ENCODE assay signal across 8 cellular contexts in genomic region chr1:110555807-110556470, GRCh38. TPM values are rescaled to one million over a fixed set of nuclear protein-coding genes. Genes with fewer than 3 reads are reported as not detected.
DNase-seq lines count a peak whose midpoint lies in the region; ATAC-seq and TF ChIP-seq lines count a peak whose summit lies in the region.

No MANE protein-coding gene starts in this region.

- H3K9me3 ChIP-seq in SK-N-SH, result no peaks in the 10 kb centered on the region
- H3K9me3 ChIP-seq in left ventricle myocardium inferior (replicated peaks), result no peaks in the 10 kb centered on the region
- H3K9me3 ChIP-seq in CD4-positive, alpha-beta memory T cell (ENCODE audit: control insufficient read depth in 1 of 2, low read length in 2 of 2), result no peaks in the 10 kb centered on the region

- H3K9ac ChIP-seq in SK-N-SH, result no peak overlapping the region

- peak overlapping the region in 4 of 8 donors; percentile 3 to 50 (median 29) for H3K4me3 Mint-ChIP-seq in CD4-positive, alpha-beta memory T cell

- H3K27me3 ChIP-seq in SK-N-SH (ENCODE audit: insufficient read depth) (peaks cover 10% of the 10 kb centered on the region; the same call in 1 of the 2 replicates), left ventricle myocardium inferior (ENCODE audit: low read depth) (peaks cover 92% of the 10 kb centered on the region)
- peaks cover 18% of the 10 kb centered on the region for H3K27me3 ChIP-seq in CD4-positive, alpha-beta memory T cell (ENCODE audit: insufficient read depth, low read length)

- H2AFZ ChIP-seq in SK-N-SH (ENCODE audit: low read depth), result no peak overlapping the region

- peaks cover 0 to 9% of the 10 kb centered on the region in 2 experiments; a peak in 1 of 4 replicates for H3K4me1 ChIP-seq in SK-N-SH (ENCODE audit: control insufficient read depth in 1 of 2, insufficient read depth in 2 of 2, low read depth in 1 of 2, low read length in 1 of 2)
- H3K4me1 ChIP-seq in left ventricle myocardium inferior, result peaks cover 22% of the 10 kb centered on the region
- H3K4me1 ChIP-seq in CD4-positive, alpha-beta memory T cell (ENCODE audit: insufficient read depth, low read length), result peaks cover 3% of the 10 kb centered on the region

- intact Hi-C loops in left ventricle myocardium inferior (cut with micrococcal nuclease), result loop anchor here (10.0 kb wide), 1 partner anchor 59 kb away; no protein-coding TSS in a partner anchor
- intact Hi-C loops in CD4-positive, alpha-beta memory T cell (cut with micrococcal nuclease), result loop anchor here (1.0 kb wide), 4 partner anchors 32 to 227 kb away; no protein-coding TSS in a partner anchor

- CTCF ChIA-PET in SK-N-SH (lab: Yijun Ruan, JAX), result interaction anchor here (0.6 to 11.0 kb wide), 40 partner anchors 8 to 274 kb away, joined by 3 to 148 read pairs (median 4); partner anchors contain the start of genes KCNA10 and KCNA2
- CTCF ChIA-PET in CD4-positive, alpha-beta memory T cell (lab: Charles Lee; ENCODE audit: partially characterized antibody), result interaction anchor here (0.6 to 6.9 kb wide), 27 partner anchors 13 to 437 kb away, joined by 3 to 91 read pairs (median 4); partner anchors contain the start of gene KCNA2

- H3K4me2 ChIP-seq in SK-N-SH, result peak overlapping the region; percentile 57

- ATAC-seq in HG02970 (IDR thresholded peaks at IDR 0.05; ENCODE audit: low FRiP score, unreplicated experiment), result no peak

- WGBS in SK-N-SH (ENCODE audit: low lambda C conversion rate), result 38% methylated on average over 5 of the region's 11 CpGs

- no peaks in the 10 kb centered on the region for H3K9me2 ChIP-seq in SK-N-SH

- no peak overlapping the region for H3K27ac ChIP-seq in SK-N-SH (ENCODE audit: low read depth in 2 of 2, low read length in 1 of 2)
- H3K27ac ChIP-seq in left ventricle myocardium inferior (replicated peaks), result peak overlapping the region; percentile 48
- H3K27ac ChIP-seq in CD4-positive, alpha-beta memory T cell (ENCODE audit: low read depth, low read length), result no peak overlapping the region

- peak; percentile 73 for DNase-seq in Daoy (ENCODE audit: low read depth)
- DNase-seq in SK-N-SH, result peak; percentile 67
- DNase-seq in left ventricle myocardium inferior, result peak; percentile 73
- peak; percentile 93 for DNase-seq in putamen (ENCODE audit: low spot score)
- DNase-seq in NCI-H187 treated with DMSO at 0.1 percent for 48 hours (lab: John Stamatoyannopoulos, UW), result no peak
- DNase-seq in A172 (ENCODE audit: low spot score), result no peak
- no peak for DNase-seq in CD4-positive, alpha-beta memory T cell

- H3K36me3 Mint-ChIP-seq in CD4-positive, alpha-beta memory T cell, result no peaks in the 10 kb centered on the region

- peaks cover 30 to 43% of the 10 kb centered on the region in 2 donors for H3K27me3 Mint-ChIP-seq in CD4-positive, alpha-beta memory T cell

- H3K4me3 ChIP-seq in SK-N-SH (ENCODE audit: low read depth in 2 of 2, low read length in 1 of 2) (peak overlapping the region; percentile 42 to 44; a peak in 2 of 4 replicates), left ventricle myocardium inferior (peak overlapping the region; percentile 61)
- H3K4me3 ChIP-seq in CD4-positive, alpha-beta memory T cell (ENCODE audit: low read length in 2 of 2), result no peak overlapping the region

- no peaks in the 10 kb centered on the region for H3F3A ChIP-seq in SK-N-SH (replicated peaks; ENCODE audit: insufficient read depth)

- TF ChIP-seq CTCF in SK-N-SH (IDR thresholded peaks at IDR 0.05) (no peak), left ventricle myocardium inferior (IDR thresholded peaks at IDR 0.05; ENCODE audit: borderline replicate concordance) (no peak)

- H3K27ac Mint-ChIP-seq in CD4-positive, alpha-beta memory T cell, result no peak overlapping the region

- no peak for TF ChIP-seq RAD21 in SK-N-SH (IDR thresholded peaks at IDR 0.05; ENCODE audit: low read length)

- no peaks in the 10 kb centered on the region for H4K20me1 ChIP-seq in SK-N-SH (ENCODE audit: insufficient read depth)

- TF ChIP-seq EP300 in SK-N-SH (IDR thresholded peaks at IDR 0.05; ENCODE audit: borderline replicate concordance in 1 of 2, low read depth in 1 of 2, low read length in 1 of 2), result no peak

- no peaks in the 10 kb centered on the region for H3K79me2 ChIP-seq in SK-N-SH (ENCODE audit: insufficient read depth)

- H3K4me1 Mint-ChIP-seq in CD4-positive, alpha-beta memory T cell, result peaks cover 2 to 9% (median 4%) of the 10 kb centered on the region in 4 donors

- POLR2A ChIA-PET in SK-N-SH (lab: Yijun Ruan, JAX), result no interaction called here
- POLR2A ChIA-PET in CD4-positive, alpha-beta memory T cell (lab: Charles Lee; ENCODE audit: partially characterized antibody), result interaction anchor here (1.0 kb wide), 1 partner anchor 9 kb away, joined by 3 read pairs; no protein-coding TSS in a partner anchor

- no peaks in the 10 kb centered on the region for H3K9me3 Mint-ChIP-seq in CD4-positive, alpha-beta memory T cell

- no peaks in the 10 kb centered on the region for H3K36me3 ChIP-seq in SK-N-SH (replicated peaks in 1 of 2; ENCODE audit: control insufficient read depth in 1 of 2, insufficient read depth in 2 of 2, low read length in 1 of 2)
- no peaks in the 10 kb centered on the region for H3K36me3 ChIP-seq in left ventricle myocardium inferior
- no peaks in the 10 kb centered on the region for H3K36me3 ChIP-seq in CD4-positive, alpha-beta memory T cell (ENCODE audit: insufficient read depth, low read length)

TF ChIP-seq in SK-N-SH, 30 proteins besides CTCF, POLR2A, EP300 and RAD21 (continues in another document):
- no peak for TF ChIP-seq TCF12 (IDR thresholded peaks at IDR 0.05)
- no peak for TF ChIP-seq TEAD4 (IDR thresholded peaks at IDR 0.05; ENCODE audit: borderline replicate concordance, insufficient read depth)
- TF ChIP-seq USF2 (IDR thresholded peaks at IDR 0.05; ENCODE audit: borderline replicate concordance, low read depth, low read length), result no peak
- no peak for TF ChIP-seq RXRA (IDR thresholded peaks at IDR 0.05; ENCODE audit: borderline replicate concordance, low read depth)
- TF ChIP-seq FOXJ3 (CRISPR knock-in tag; IDR thresholded peaks at IDR 0.05), result no peak
- no peak for TF ChIP-seq IRF3 (IDR thresholded peaks at IDR 0.05; ENCODE audit: low read depth, low read length)
- no peak for TF ChIP-seq USF1 (IDR thresholded peaks at IDR 0.05; ENCODE audit: borderline replicate concordance, low read depth)
- TF ChIP-seq TAF1 (IDR thresholded peaks at IDR 0.05; ENCODE audit: borderline replicate concordance, low read depth, low read length), result no peak
- TF ChIP-seq RCOR1 (IDR thresholded peaks at IDR 0.05; ENCODE audit: low read length), result no peak
- no peak for TF ChIP-seq CHD2 (IDR thresholded peaks at IDR 0.05; ENCODE audit: low read length, partially characterized antibody)
- no peak for TF ChIP-seq GATA2 (CRISPR knock-in tag; IDR thresholded peaks at IDR 0.05)
- no peak for TF ChIP-seq GABPA (IDR thresholded peaks at IDR 0.05; ENCODE audit: low read depth)
- no peak for TF ChIP-seq MEF2A (IDR thresholded peaks at IDR 0.05; ENCODE audit: borderline replicate concordance, low read depth)
- TF ChIP-seq NRF1 (IDR thresholded peaks at IDR 0.05; ENCODE audit: low read depth, low read length), result no peak
- TF ChIP-seq NFIC (IDR thresholded peaks at IDR 0.05; ENCODE audit: borderline replicate concordance), result no peak
- no peak for TF ChIP-seq RFX5 (IDR thresholded peaks at IDR 0.05; ENCODE audit: low read length)

RNA-seq across cellular contexts. Expression of gene KCNA10, which starts 37.0 kb away (rescaled TPM):
- total RNA-seq in Daoy (2014; rRNA removed; shearing (Covaris generic)), result not detected in 2 replicates
- not detected in 2 replicates for polyA plus RNA-seq in SK-N-SH (2012; rRNA removed)
- polyA plus RNA-seq in SK-N-SH (2012; cell fraction: cytosol; rRNA removed), result not detected in 2 replicates
- polyA plus RNA-seq in SK-N-SH (2012; cell fraction: nucleus; rRNA removed), result not detected in 2 replicates
- total RNA-seq in left ventricle myocardium inferior, result not detected
- total RNA-seq in A172 (2014; rRNA removed; shearing (Covaris generic)), result not detected in 2 replicates
- total RNA-seq in CD4-positive, alpha-beta memory T cell, result not detected
- not detected for polyA plus RNA-seq in CD4-positive, alpha-beta memory T cell

RNA-seq across cellular contexts. Expression of gene KCNA2, which starts 50.2 kb away (rescaled TPM):
- total RNA-seq in Daoy (2014; rRNA removed; shearing (Covaris generic)), result 0.15 and 0.17 TPM in 2 replicates
- not detected in 2 replicates for polyA plus RNA-seq in SK-N-SH (2012; rRNA removed)
- not detected in 2 replicates for polyA plus RNA-seq in SK-N-SH (2012; cell fraction: cytosol; rRNA removed)
- polyA plus RNA-seq in SK-N-SH (2012; cell fraction: nucleus; rRNA removed), result not detected in 2 replicates
- 0.71 TPM for total RNA-seq in left ventricle myocardium inferior
- 0.02 TPM in 1 of 2 replicates, not detected in the other for total RNA-seq in A172 (2014; rRNA removed; shearing (Covaris generic))
- 1 to 10 TPM; 1.2 to 2.2 TPM for total RNA-seq in CD4-positive, alpha-beta memory T cell
- 1 to 10 TPM in 1 of 2 donors, under 1 TPM in 1; 0.26 to 1.0 TPM for polyA plus RNA-seq in CD4-positive, alpha-beta memory T cell

Comparison
In these comparisons a context has a peak if more than half of its experiments do, and no peak if none do; other contexts are left out.
1. DNase-seq: peak in Daoy (single experiment), SK-N-SH (single experiment), left ventricle myocardium inferior (single experiment) and putamen (single experiment); none in NCI-H187 treated with DMSO at 0.1 percent for 48 hours (single experiment), A172 (single experiment) and CD4-positive, alpha-beta memory T cell (0 of 5).
2. H3K4me3 ChIP-seq: peak in SK-N-SH (2 of 2) and left ventricle myocardium inferior (single experiment); none in CD4-positive, alpha-beta memory T cell (0 of 2).